Comparison of ENCODE assay signal across 17 cellular contexts in genomic region chr20:37323985-37324384, GRCh38.
DNase-seq lines count a peak whose midpoint lies in the region; ATAC-seq and TF ChIP-seq lines count a peak whose summit lies in the region.
"Had no signal": no experiment of that assay in that cellular context is flagged by ENCODE, and none has a peak within 500 bp of the region (broad histone marks: within the 10 kb centered on the region; RNA-seq: fewer than 3 reads in every experiment).

No MANE protein-coding gene starts in this region.

- H3K9ac ChIP-seq in adipocyte (ENCODE audit: low read length), result peak overlapping the region; percentile 25

- TF ChIP-seq CTCF in fibroblast of pulmonary artery (IDR thresholded peaks at IDR 0.05; ENCODE audit: low read length, missing control alignments), result no peak

- H3K27me3 ChIP-seq in adipocyte (replicated peaks; ENCODE audit: control insufficient read depth, insufficient read depth, low read length), result no peaks in the 10 kb centered on the region
- H3K27me3 ChIP-seq: ascending aorta, neutrophil, upper lobe of right lung had no signal

- H3K4me1 ChIP-seq in adipocyte (ENCODE audit: control insufficient read depth, insufficient read depth, low read length), result peaks cover 36% of the 10 kb centered on the region
- H3K4me1 ChIP-seq: upper lobe of right lung had no signal

- peaks cover 6% of the 10 kb centered on the region for H3K9me3 ChIP-seq in adipocyte (ENCODE audit: control insufficient read depth, low read length)
- H3K9me3 ChIP-seq: ascending aorta, neutrophil, upper lobe of right lung had no signal

- H3K4me3 ChIP-seq in adipocyte (ENCODE audit: low read length), result no peak overlapping the region
- H3K4me3 ChIP-seq in fibroblast of pulmonary artery (replicated peaks; ENCODE audit: low read depth, low read length), result no peak overlapping the region
- H3K4me3 ChIP-seq in skeletal muscle cell (ENCODE audit: low read depth, low read length), result no peak overlapping the region
- H3K4me3 ChIP-seq: ascending aorta, upper lobe of right lung had no signal

- H3K36me3 ChIP-seq in adipocyte (ENCODE audit: control insufficient read depth, insufficient read depth, low read length, severe bottlenecking), result peaks cover 4% of the 10 kb centered on the region
- H3K36me3 ChIP-seq: neutrophil, upper lobe of right lung had no signal

- no peak for ATAC-seq in GM19023 (IDR thresholded peaks at IDR 0.05; ENCODE audit: unreplicated experiment)
- ATAC-seq: upper lobe of right lung had no signal

- peak; percentile 58 for DNase-seq in ELR (ENCODE audit: low read depth)
- peak; percentile 89 for DNase-seq in adipocyte (ENCODE audit: low read depth)
- peak; percentile 72 for DNase-seq in fibroblast of pulmonary artery (ENCODE audit: low read depth)
- DNase-seq in skeletal muscle cell (ENCODE audit: low read depth), result peak; percentile 26
- DNase-seq in activated T-cell treated with anti-CD3 and anti-CD28 coated beads for 4 hours, result no peak
- no peak for DNase-seq in NCI-H526 treated with DMSO at 0.1 percent for 48 hours (lab: John Stamatoyannopoulos, UW)
- DNase-seq in SW480 (ENCODE audit: low spot score), result no peak
- DNase-seq: CD4-positive, CD25-positive, alpha-beta regulatory T cell; effector CD4-positive, alpha-beta T cell; KBM-7; NCI-H1417 treated with DMSO at 0.1 percent for 48 hours; NCI-H510A; OCI-M1; upper lobe of right lung had no signal

Comparison
In these comparisons a context has a peak if more than half of its experiments do, and no peak if none do; other contexts are left out.
1. DNase-seq: peak in ELR (single experiment), adipocyte (single experiment), fibroblast of pulmonary artery (single experiment) and skeletal muscle cell (single experiment); none in activated T-cell treated with anti-CD3 and anti-CD28 coated beads for 4 hours (single experiment), NCI-H526 treated with DMSO at 0.1 percent for 48 hours (single experiment) and SW480 (single experiment).